ENCODE assay signal across 8 cellular contexts in genomic region chr14:93939304-93940229, GRCh38. TPM values are rescaled to one million over a fixed set of nuclear protein-coding genes. Genes with fewer than 3 reads are reported as not detected.
A peak's percentile ranks its signal among the peaks of the same experiment; 100 is the strongest.
DNase-seq lines count a peak whose midpoint lies in the region; ATAC-seq, FAIRE-seq and TF ChIP-seq lines count a peak whose summit lies in the region.

No MANE protein-coding gene starts in this region.

- H3K36me3 Mint-ChIP-seq in naive thymus-derived CD8-positive, alpha-beta T cell, result no peaks in the 10 kb centered on the region

- no peak overlapping the region for H3K27ac Mint-ChIP-seq in naive thymus-derived CD8-positive, alpha-beta T cell

- no peak overlapping the region for H3K27ac ChIP-seq in 22Rv1

- peak; percentile 92 for TF ChIP-seq CTCF in 22Rv1 (IDR thresholded peaks at IDR 0.05)

- H3K4me1 Mint-ChIP-seq in naive thymus-derived CD8-positive, alpha-beta T cell, result peaks cover 0 to 12% (median 3%) of the 10 kb centered on the region in 4 donors

- ATAC-seq in HG03025 (IDR thresholded peaks at IDR 0.05; ENCODE audit: low FRiP score, unreplicated experiment), result peak; percentile 76
- ATAC-seq in naive thymus-derived CD8-positive, alpha-beta T cell, result peak; percentile 96 to 99

- FAIRE-seq in GM18507 (lab: Jason Lieb, UNC), result peak; percentile 86

- no peaks in the 10 kb centered on the region for H3K9me3 Mint-ChIP-seq in naive thymus-derived CD8-positive, alpha-beta T cell

- POLR2A ChIA-PET in naive thymus-derived CD8-positive, alpha-beta T cell (lab: Charles Lee), result interaction anchor here (0.7 to 2.7 kb wide), 12 partner anchors 18 to 141 kb away, joined by 3 to 25 read pairs (median 6); no protein-coding TSS in a partner anchor

- DNase-seq in GM18507 (ENCODE audit: extremely low spot score, insufficient read length, low read depth) (peak; percentile 76), NCI-H82 (lab: John Stamatoyannopoulos, UW) (peak; percentile 86), fibroblast of gingiva (ENCODE audit: low read depth) (peak; percentile 45)
- peak; percentile 97 for DNase-seq in activated T-cell treated with anti-CD3 and anti-CD28 coated beads, Interleukin-2, amount 50 U/mL, for 1 hour
- DNase-seq in naive thymus-derived CD8-positive, alpha-beta T cell, result peak; percentile 74 to 93 (median 88)
- peak; percentile 69 to 91 (median 80) for DNase-seq in stimulated activated naive CD4-positive, alpha-beta T cell (lab: John Stamatoyannopoulos, UW)

- peak overlapping the region; percentile 39 to 81 (median 62) for H3K4me3 Mint-ChIP-seq in naive thymus-derived CD8-positive, alpha-beta T cell

- peaks cover 5 to 22% (median 11%) of the 10 kb centered on the region in 5 donors for H3K27me3 Mint-ChIP-seq in naive thymus-derived CD8-positive, alpha-beta T cell

RNA-seq across cellular contexts. Expression of gene FAM181A, which starts 12.4 kb away (rescaled TPM):
- total RNA-seq in naive thymus-derived CD8-positive, alpha-beta T cell, result not detected
- polyA plus RNA-seq in naive thymus-derived CD8-positive, alpha-beta T cell, result not detected

RNA-seq across cellular contexts. Expression of gene ASB2, which starts 36.8 kb away (rescaled TPM):
- total RNA-seq in naive thymus-derived CD8-positive, alpha-beta T cell, result 1 to 10 TPM; 1.5 to 1.8 TPM
- 1 to 10 TPM in 1 of 3 donors, not detected in 2; 2.0 TPM for polyA plus RNA-seq in naive thymus-derived CD8-positive, alpha-beta T cell

RNA-seq across cellular contexts. Expression of gene CCDC197, which starts 57.5 kb away (rescaled TPM):
- total RNA-seq in naive thymus-derived CD8-positive, alpha-beta T cell, result not detected
- not detected for polyA plus RNA-seq in naive thymus-derived CD8-positive, alpha-beta T cell

Comparison
In these comparisons a context has a peak if more than half of its experiments do, and no peak if none do; other contexts are left out.
1. DNase-seq: peak in every context shown above with its lines; median percentile 97 in activated T-cell treated with anti-CD3 and anti-CD28 coated beads, Interleukin-2, amount 50 U/mL, for 1 hour; 88 in naive thymus-derived CD8-positive, alpha-beta T cell; 86 in NCI-H82; 80 in stimulated activated naive CD4-positive, alpha-beta T cell; 76 in GM18507; 45 in fibroblast of gingiva.